Comparison of ENCODE assay signal across 1 cellular context in the genomic region with DNA sequence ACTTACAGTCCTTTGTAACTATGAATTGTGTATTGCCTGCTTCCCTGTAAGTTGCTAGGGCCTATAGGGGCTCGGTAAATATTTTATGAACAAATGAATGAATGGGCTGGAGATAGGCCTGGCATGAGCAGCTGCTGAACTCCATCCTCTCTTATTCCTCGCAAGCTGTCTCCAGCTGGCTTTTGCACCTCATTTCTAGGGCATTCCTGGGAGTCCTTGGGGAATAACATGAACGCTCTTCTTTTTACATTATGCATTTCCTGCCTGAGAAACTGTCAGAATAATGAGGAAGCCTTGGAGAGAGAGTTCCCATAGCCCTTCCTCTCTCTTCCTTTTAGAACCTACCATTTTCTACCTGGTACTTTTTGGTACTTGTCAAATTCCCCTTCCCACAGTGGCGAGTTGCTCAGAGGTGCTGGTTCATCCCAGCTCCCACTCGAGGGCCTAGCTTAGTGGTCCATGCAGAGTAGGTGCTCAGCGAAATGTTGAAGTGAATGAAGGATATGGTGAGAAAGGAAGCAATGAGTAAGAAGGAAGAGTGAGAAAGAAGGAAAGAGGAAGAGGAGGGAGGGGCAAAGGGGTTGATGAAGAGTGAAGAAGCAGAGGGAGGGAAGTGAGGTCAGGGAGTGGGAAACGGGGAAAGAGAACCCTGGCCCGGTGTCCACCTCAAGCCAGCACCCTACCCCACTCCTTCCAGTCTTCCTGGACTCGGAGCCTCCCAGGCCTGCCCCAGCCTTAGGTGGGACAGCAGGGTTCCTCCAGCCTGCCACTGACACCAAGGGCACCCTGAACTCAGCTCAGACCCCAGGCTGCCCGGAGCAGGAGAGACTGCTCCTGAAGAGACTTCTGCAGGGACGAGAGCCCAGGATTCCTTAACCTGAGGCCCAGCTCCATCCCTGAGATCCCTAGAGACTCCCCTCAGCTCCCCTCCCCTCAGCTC.
TF ChIP-seq lines count a peak whose summit lies in the region.

No MANE protein-coding gene starts in this region.

TF ChIP-seq in IMR-90, 13 proteins besides CTCF, POLR2A, EP300 and RAD21:
- TF ChIP-seq RCOR1 (IDR thresholded peaks at IDR 0.05; ENCODE audit: insufficient replicate concordance, low read length) (no peak), SMC3 (IDR thresholded peaks at IDR 0.05; ENCODE audit: low read depth, low read length) (no peak), RFX5 (IDR thresholded peaks at IDR 0.05; ENCODE audit: low read depth, low read length) (no peak), CEBPB (IDR thresholded peaks at IDR 0.05; ENCODE audit: low read depth, low read length) (no peak)
- TF ChIP-seq, protein P1, sequence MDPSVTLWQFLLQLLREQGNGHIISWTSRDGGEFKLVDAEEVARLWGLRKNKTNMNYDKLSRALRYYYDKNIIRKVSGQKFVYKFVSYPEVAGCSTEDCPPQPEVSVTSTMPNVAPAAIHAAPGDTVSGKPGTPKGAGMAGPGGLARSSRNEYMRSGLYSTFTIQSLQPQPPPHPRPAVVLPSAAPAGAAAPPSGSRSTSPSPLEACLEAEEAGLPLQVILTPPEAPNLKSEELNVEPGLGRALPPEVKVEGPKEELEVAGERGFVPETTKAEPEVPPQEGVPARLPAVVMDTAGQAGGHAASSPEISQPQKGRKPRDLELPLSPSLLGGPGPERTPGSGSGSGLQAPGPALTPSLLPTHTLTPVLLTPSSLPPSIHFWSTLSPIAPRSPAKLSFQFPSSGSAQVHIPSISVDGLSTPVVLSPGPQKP (IDR thresholded peaks at IDR 0.05; ENCODE audit: borderline replicate concordance, low read depth, low read length): no peak
